Comparison of ENCODE assay signal across 8 cellular contexts in genomic region chr12:120117961-120118709, GRCh38. TPM values are rescaled to one million over a fixed set of nuclear protein-coding genes. Genes with fewer than 3 reads are reported as not detected.
DNase-seq lines count a peak whose midpoint lies in the region; ATAC-seq and TF ChIP-seq lines count a peak whose summit lies in the region.

No MANE protein-coding gene starts in this region.

- peaks cover 57% of the 10 kb centered on the region for H3K4me1 Mint-ChIP-seq in T-helper 2 cell treated with Interferon-gamma antibody and Interleukin-4, amounts not matched to agents 5 μg/mL and 100 μg/mL, for 36 hours (ENCODE audit: low read depth)

- peak overlapping the region; percentile 90 for H3K27ac Mint-ChIP-seq in T-helper 2 cell treated with Interferon-gamma antibody and Interleukin-4, amounts not matched to agents 5 μg/mL and 100 μg/mL, for 36 hours

- peak overlapping the region; percentile 86 for H3K4me2 ChIP-seq in SU-DHL-6 (ENCODE audit: low read depth, low read length, poor library complexity, severe bottlenecking)

- no peak for TF ChIP-seq EP300 in sigmoid colon (IDR thresholded peaks at IDR 0.05)

- peak overlapping the region; percentile 95 for H3K4me3 Mint-ChIP-seq in T-helper 2 cell treated with Interferon-gamma antibody and Interleukin-4, amounts not matched to agents 5 μg/mL and 100 μg/mL, for 36 hours

- no peaks in the 10 kb centered on the region for H3K9me2 ChIP-seq in SU-DHL-6 (replicated peaks; ENCODE audit: insufficient read depth, low read length)

- H3K9ac ChIP-seq in SU-DHL-6 (ENCODE audit: low read length), result peak overlapping the region; percentile 86

- H3K27me3 Mint-ChIP-seq in T-helper 2 cell treated with Interferon-gamma antibody and Interleukin-4, amounts not matched to agents 5 μg/mL and 100 μg/mL, for 36 hours (ENCODE audit: low read depth), result no peaks in the 10 kb centered on the region

- H3F3A ChIP-seq in SU-DHL-6 (ENCODE audit: insufficient read depth), result peaks cover 29% of the 10 kb centered on the region

- peaks cover 0 to 62% (median 43%) of the 10 kb centered on the region in 4 donors for H3K4me1 ChIP-seq in sigmoid colon

- peaks cover 51% of the 10 kb centered on the region for H3K79me2 ChIP-seq in SU-DHL-6 (ENCODE audit: insufficient read depth, low read length)

- no peaks in the 10 kb centered on the region for H3K9me3 Mint-ChIP-seq in T-helper 2 cell treated with Interferon-gamma antibody and Interleukin-4, amounts not matched to agents 5 μg/mL and 100 μg/mL, for 36 hours

- WGBS in sigmoid colon, 2 donors, result 53 to 54% methylated on average over 16 of the region's 16 CpGs

- H3K27me3 ChIP-seq in SU-DHL-6 (ENCODE audit: low read length) (no peaks in the 10 kb centered on the region), sigmoid colon (no peaks in the 10 kb centered on the region)

- H3K36me3 ChIP-seq in SU-DHL-6 (ENCODE audit: low read length) (peaks cover 3% of the 10 kb centered on the region; the same call in 1 of the 2 replicates), sigmoid colon (no peaks in the 10 kb centered on the region)

- no peak overlapping the region for H2AFZ ChIP-seq in SU-DHL-6 (ENCODE audit: low read depth, low read length, severe bottlenecking)

- TF ChIP-seq CTCF in SU-DHL-6 (IDR thresholded peaks at IDR 0.05; ENCODE audit: insufficient read depth, low read length, poor library complexity, severe bottlenecking) (no peak), fibroblast of villous mesenchyme (IDR thresholded peaks at IDR 0.05; ENCODE audit: insufficient read depth, low read depth, low read length) (no peak), sigmoid colon (IDR thresholded peaks at IDR 0.05) (no peak)

- no peaks in the 10 kb centered on the region for H3K9me3 ChIP-seq in SU-DHL-6 (ENCODE audit: insufficient read depth, low read length)
- H3K9me3 ChIP-seq in sigmoid colon, result no peaks in the 10 kb centered on the region

- intact Hi-C loops in sigmoid colon (cut with DNase I), result loop anchor here (2.0 to 5.0 kb wide), 2 partner anchors 31 to 84 kb away; partner anchors contain the start of gene RPLP0

- no peak for TF ChIP-seq POLR2A in sigmoid colon (IDR thresholded peaks at IDR 0.05)

- DNase-seq in T-helper 2 cell treated with Interferon-gamma antibody and Interleukin-4, amounts not matched to agents 5 μg/mL and 100 μg/mL, for 36 hours (ENCODE audit: low spot score), result no peak
- no peak for DNase-seq in T-helper 2 cell
- DNase-seq in fibroblast of villous mesenchyme (ENCODE audit: low read depth), result peak; percentile 62
- no peak for DNase-seq in sigmoid colon
- DNase-seq in occipital lobe (lab: John Stamatoyannopoulos, UW), result no peak
- no peak for DNase-seq in activated CD8-positive, alpha-beta memory T cell treated with anti-CD3 and anti-CD28 coated beads, Interleukin-2, amount 50 U/mL, for 48 hours

- H4K20me1 ChIP-seq in SU-DHL-6 (ENCODE audit: low read depth, low read length), result no peaks in the 10 kb centered on the region; the same call in 1 of the 2 replicates

- H3K27ac ChIP-seq in SU-DHL-6 (ENCODE audit: low read depth, low read length) (peak overlapping the region; percentile 78), sigmoid colon (peak overlapping the region; percentile 97 to 98 (median 97))

- H3K36me3 Mint-ChIP-seq in T-helper 2 cell treated with Interferon-gamma antibody and Interleukin-4, amounts not matched to agents 5 μg/mL and 100 μg/mL, for 36 hours (ENCODE audit: low read depth), result peaks cover 32% of the 10 kb centered on the region

- H3K4me3 ChIP-seq in SU-DHL-6 (ENCODE audit: insufficient read depth, low read length, poor library complexity, severe bottlenecking) (peak overlapping the region; percentile 78), fibroblast of villous mesenchyme (ENCODE audit: low read depth, low read length) (peak overlapping the region; percentile 83), sigmoid colon (peak overlapping the region; percentile 78 to 95 (median 80))

- no peak for ATAC-seq in HG03520 (IDR thresholded peaks at IDR 0.05; ENCODE audit: unreplicated experiment)

RNA-seq across cellular contexts. Expression of gene RAB35, which starts 1.6 kb away (rescaled TPM):
- 24.5 and 24.6 TPM in 2 replicates for total RNA-seq in fibroblast of villous mesenchyme
- total RNA-seq in sigmoid colon, result 10 to 100 TPM; 17.5 to 25.4 (median 22.3) TPM
- polyA plus RNA-seq in sigmoid colon, result 10 to 100 TPM; 24.6 to 43.0 (median 33.5) TPM
- total RNA-seq in occipital lobe, result 34.8 TPM
